ENCODE assay signal across 9 cellular contexts in the genomic region with DNA sequence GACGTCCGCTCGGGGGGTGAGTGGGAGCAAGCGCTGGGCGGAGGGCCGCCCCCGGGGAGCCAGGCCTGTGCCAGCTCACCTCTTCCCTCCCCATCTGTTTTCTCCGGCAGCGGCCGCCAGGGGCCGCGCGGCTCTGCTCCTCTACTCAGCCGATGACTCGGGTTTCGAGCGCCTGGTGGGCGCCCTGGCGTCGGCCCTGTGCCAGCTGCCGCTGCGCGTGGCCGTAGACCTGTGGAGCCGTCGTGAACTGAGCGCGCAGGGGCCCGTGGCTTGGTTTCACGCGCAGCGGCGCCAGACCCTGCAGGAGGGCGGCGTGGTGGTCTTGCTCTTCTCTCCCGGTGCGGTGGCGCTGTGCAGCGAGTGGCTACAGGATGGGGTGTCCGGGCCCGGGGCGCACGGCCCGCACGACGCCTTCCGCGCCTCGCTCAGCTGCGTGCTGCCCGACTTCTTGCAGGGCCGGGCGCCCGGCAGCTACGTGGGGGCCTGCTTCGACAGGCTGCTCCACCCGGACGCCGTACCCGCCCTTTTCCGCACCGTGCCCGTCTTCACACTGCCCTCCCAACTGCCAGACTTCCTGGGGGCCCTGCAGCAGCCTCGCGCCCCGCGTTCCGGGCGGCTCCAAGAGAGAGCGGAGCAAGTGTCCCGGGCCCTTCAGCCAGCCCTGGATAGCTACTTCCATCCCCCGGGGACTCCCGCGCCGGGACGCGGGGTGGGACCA. TPM values are rescaled to one million over a fixed set of nuclear protein-coding genes. Genes with fewer than 3 reads are reported as not detected.
DNase-seq lines count a peak whose midpoint lies in the region; ATAC-seq, FAIRE-seq and TF ChIP-seq lines count a peak whose summit lies in the region.
"Had no signal": no experiment of that assay in that cellular context is flagged by ENCODE, and none has a peak within 500 bp of the region (broad histone marks: within the 10 kb centered on the region; RNA-seq: fewer than 3 reads in every experiment).

No MANE protein-coding gene starts in this region.

- CTCF ChIA-PET in H1 (lab: Charles Lee; ENCODE audit: partially characterized antibody) = interaction anchor here (0.7 to 7.5 kb wide), 29 partner anchors 9 to 133 kb away, joined by 3 to 86 read pairs (median 5); a partner anchor contains a TSS

- peak overlapping the region; percentile 77 to 90 for H3K4me2 ChIP-seq in H1 (ENCODE audit: insufficient read depth in 1 of 2, low read depth in 2 of 2, low read length in 2 of 2)

- WGBS in H1 (ENCODE audit: extremely low coverage in 1 of 2, insufficient coverage in 1 of 2, insufficient read length in 1 of 2, insufficient replicate concordance in 2 of 2, low coverage in 1 of 2, low lambda C conversion rate in 2 of 2, missing lambda C conversion rate in 1 of 2), 2 experiments = 2% methylated on average over 56 of the region's 77 CpGs; no CpG with 5 or more reads in 1 of the 2 experiments

- H2BK12ac ChIP-seq in H1 (ENCODE audit: low read depth, low read length) = peak overlapping the region; percentile 80; the same call in 1 of the 2 replicates

- H3K4me1 ChIP-seq in H1 (replicated peaks in 1 of 4; ENCODE audit: control insufficient read depth in 3 of 4, insufficient read depth in 4 of 4, low read length in 3 of 4) = peaks cover 0 to 10% (median 5%) of the 10 kb centered on the region in 4 experiments; a peak in 6 of 7 replicates

- peak overlapping the region; percentile 56 for H4K5ac ChIP-seq in H1 (ENCODE audit: insufficient read length, low read depth, low read length)

- peak; percentile 67 to 72 (median 68) for TF ChIP-seq CTCF in H1 (IDR thresholded peaks at IDR 0.05; ENCODE audit: control extremely low read depth in 1 of 3, insufficient read depth in 1 of 3, low read depth in 1 of 3, low read length in 3 of 3)

- peak overlapping the region; percentile 80 for H3K4ac ChIP-seq in H1 (replicated peaks; ENCODE audit: insufficient read length, low read depth, low read length)

- no peak overlapping the region for H3K23ac ChIP-seq in H1 (ENCODE audit: insufficient read length)

- DNase-seq in CD1c-positive myeloid dendritic cell (ENCODE audit: extremely low spot score) = peak; percentile 93
- DNase-seq in GM19238 (ENCODE audit: insufficient read length, low spot score) = peak; percentile 88
- DNase-seq in NCI-H82 (lab: John Stamatoyannopoulos, UW) = peak; percentile 85
- peak; percentile 59 to 81 for DNase-seq in activated CD8-positive, alpha-beta memory T cell treated with anti-CD3 and anti-CD28 coated beads for 1 hour (ENCODE audit: extremely low read depth in 1 of 2, low read depth in 1 of 2)
- peak in 1 of 2 experiments; percentile 91 for DNase-seq in H1 (ENCODE audit: low read depth in 1 of 2, low spot score in 2 of 2)
- peak; percentile 56 for DNase-seq in midbrain (lab: John Stamatoyannopoulos, UW)
- peak; percentile 85 to 88 for DNase-seq in stimulated activated CD8-positive, alpha-beta memory T cell treated with anti-CD3 and anti-CD28 coated beads, Interleukin-15, amount 100 ng/mL, for 48 hours (ENCODE audit: low read depth in 2 of 2)

- no peaks in the 10 kb centered on the region for H3K79me1 ChIP-seq in H1 (ENCODE audit: low read depth, low read length)

- no peak for TF ChIP-seq EP300 in H1 (IDR thresholded peaks at IDR 0.05; ENCODE audit: borderline replicate concordance in 1 of 2, low read depth in 2 of 2, low read length in 2 of 2)

- H2BK5ac ChIP-seq in H1 (ENCODE audit: low read depth, low read length) = peak overlapping the region; percentile 52

- peak overlapping the region; percentile 37 to 78 (median 68) for H3K4me3 ChIP-seq in H1 (ENCODE audit: extremely low read depth in 1 of 4, insufficient read depth in 2 of 4, low read depth in 3 of 4, low read length in 4 of 4)

- H3K9me3 ChIP-seq in H1 (ENCODE audit: insufficient read depth in 2 of 2, low read depth in 1 of 2, low read length in 1 of 2) = no peaks in the 10 kb centered on the region

- peak overlapping the region; percentile 97; the same call in 1 of the 2 replicates for H2BK15ac ChIP-seq in H1 (ENCODE audit: low read length)

- POLR2A ChIA-PET in H1 (lab: Charles Lee; ENCODE audit: partially characterized antibody) = interaction anchor here (0.5 to 5.9 kb wide), 19 partner anchors 9 to 140 kb away, joined by 3 to 43 read pairs (median 5); a partner anchor contains a TSS

- H3K27me3 ChIP-seq in H1 (replicated peaks in 1 of 4; ENCODE audit: control insufficient read depth in 3 of 4, extremely low read depth in 1 of 4, insufficient read depth in 3 of 4, low read length in 3 of 4) = peaks cover 0 to 3% (median 0%) of the 10 kb centered on the region in 4 experiments; a peak in 1 of 7 replicates

- TF ChIP-seq RAD21 in H1 (IDR thresholded peaks at IDR 0.05 in 1 of 2, conservative IDR thresholded peaks at IDR 0.05 in 1 of 2; ENCODE audit: low read depth in 2 of 2, low read length in 2 of 2) = peak; percentile 53 to 71

- H3K27ac ChIP-seq in H1 (ENCODE audit: low read depth, low read length) = no peak overlapping the region

- peak; percentile 41 for ATAC-seq in HG03378 (IDR thresholded peaks at IDR 0.05; ENCODE audit: unreplicated experiment)

- H2BK20ac ChIP-seq in H1 (ENCODE audit: low read length) = no peak overlapping the region

- no peak overlapping the region for H2BK120ac ChIP-seq in H1 (replicated peaks; ENCODE audit: low read depth, low read length)

- no peaks in the 10 kb centered on the region for H4K20me1 ChIP-seq in H1 (replicated peaks in 1 of 2; ENCODE audit: control insufficient read depth in 1 of 2, insufficient read depth in 2 of 2, low read length in 2 of 2)

- no peak overlapping the region for H3K56ac ChIP-seq in H1 (replicated peaks; ENCODE audit: insufficient read length, low read depth, low read length)

- H3K14ac ChIP-seq in H1 (ENCODE audit: insufficient read length) = no peak overlapping the region

- peak overlapping the region; percentile 99 for H4K8ac ChIP-seq in H1 (ENCODE audit: extremely low read depth, insufficient read depth, low read length)

- H4K91ac ChIP-seq in H1 (replicated peaks; ENCODE audit: insufficient read length, low read length) = peak overlapping the region; percentile 92

- H3K36me3 ChIP-seq in H1 (ENCODE audit: control insufficient read depth in 2 of 4, insufficient read depth in 4 of 4, low read length in 3 of 4) = no peaks in the 10 kb centered on the region

- peaks cover 13% of the 10 kb centered on the region; the same call in 1 of the 2 replicates for H3K23me2 ChIP-seq in H1 (ENCODE audit: low read depth, low read length)

- no peak overlapping the region for H2AK5ac ChIP-seq in H1 (ENCODE audit: low read depth, low read length)

- H3K79me2 ChIP-seq in H1 (ENCODE audit: control insufficient read depth in 1 of 2, insufficient read depth in 2 of 2, low read length in 2 of 2) = no peaks in the 10 kb centered on the region

- H3K9ac ChIP-seq in H1 (replicated peaks in 1 of 4; ENCODE audit: extremely low read depth in 1 of 4, low read depth in 3 of 4, low read length in 3 of 4) = peak overlapping the region; percentile 25 to 83 (median 58); a peak in 6 of 7 replicates

- peak in 1 of 2 experiments; percentile 22; a peak in 1 of 3 replicates for TF ChIP-seq POLR2A in H1 (IDR thresholded peaks at IDR 0.05; ENCODE audit: control extremely low read depth in 1 of 2, low read depth in 2 of 2, low read length in 2 of 2)

- peak overlapping the region; percentile 96 for H3K18ac ChIP-seq in H1 (ENCODE audit: extremely low read depth, low read length)

- FAIRE-seq in H1 (lab: Jason Lieb, UNC) = no peak
- FAIRE-seq: frontal cortex had no signal

- H2AFZ ChIP-seq in H1 (ENCODE audit: low read length) = 0 out of 2 replicates have a peak overlapping the region, but pooled peaks have one; percentile 49

RNA-seq across cellular contexts. Expression of a gene that starts 0.6 kb away (rescaled TPM):
- total RNA-seq in H1 (2021; fragmentation: NEBNext Ultra II Directional; extraction: Animal tissue kit (Norgen Biotek cat#: 25700)) = 12.4 and 12.9 TPM in 2 replicates
- polyA plus RNA-seq in H1 (2011; rRNA removed) = 15.1 and 19.1 TPM in 2 replicates
- polyA plus RNA-seq in H1 (2011; cell fraction: cytosol; rRNA removed) = 24.7 TPM
- 41.4 TPM for polyA plus RNA-seq in H1 (2011; cell fraction: nucleus; rRNA removed)
- polyA plus RNA-seq in H1 (2012, experiment 1 of 2) = 13.2 to 19.2 TPM (median 18.5 TPM) in 4 replicates
- 11.6 TPM for polyA plus RNA-seq in H1 (2012, experiment 2 of 2)
- 10.6 TPM for polyA plus RNA-seq in H1 (2013, experiment 1 of 2)
- 9.0 TPM for polyA plus RNA-seq in H1 (2013, experiment 2 of 2)
- 8.6 and 8.9 TPM in 2 replicates for polyA minus RNA-seq in H1 (2011; rRNA and poly(A)+ RNA removed)
- polyA minus RNA-seq in H1 (2011; cell fraction: cytosol; rRNA and poly(A)+ RNA removed) = 6.2 TPM
- polyA minus RNA-seq in H1 (2011; cell fraction: nucleus; rRNA and poly(A)+ RNA removed) = 9.6 TPM

RNA-seq across cellular contexts. Expression of a gene that starts 16.1 kb away (rescaled TPM):
- total RNA-seq in H1 (2021; fragmentation: NEBNext Ultra II Directional; extraction: Animal tissue kit (Norgen Biotek cat#: 25700)) = 9.1 and 11.8 TPM in 2 replicates
- polyA plus RNA-seq in H1 (2011; rRNA removed) = 13.0 and 15.4 TPM in 2 replicates
- 12.8 TPM for polyA plus RNA-seq in H1 (2011; cell fraction: cytosol; rRNA removed)
- 46.4 TPM for polyA plus RNA-seq in H1 (2011; cell fraction: nucleus; rRNA removed)
- polyA plus RNA-seq in H1 (2012, experiment 1 of 2) = 8.9 to 12.4 TPM (median 11.2 TPM) in 4 replicates
- 11.1 TPM for polyA plus RNA-seq in H1 (2012, experiment 2 of 2)
- polyA plus RNA-seq in H1 (2013, experiment 1 of 2) = 11.0 TPM
- polyA plus RNA-seq in H1 (2013, experiment 2 of 2) = 10.3 TPM
- 7.5 and 7.8 TPM in 2 replicates for polyA minus RNA-seq in H1 (2011; rRNA and poly(A)+ RNA removed)
- polyA minus RNA-seq in H1 (2011; cell fraction: cytosol; rRNA and poly(A)+ RNA removed) = 7.0 TPM
- polyA minus RNA-seq in H1 (2011; cell fraction: nucleus; rRNA and poly(A)+ RNA removed) = 12.9 TPM

RNA-seq across cellular contexts. Expression of a gene that starts 19.2 kb away (rescaled TPM):
- total RNA-seq in H1 (2021; fragmentation: NEBNext Ultra II Directional; extraction: Animal tissue kit (Norgen Biotek cat#: 25700)) = 8.4 and 9.2 TPM in 2 replicates
- polyA plus RNA-seq in H1 (2011; rRNA removed) = 9.0 and 10.0 TPM in 2 replicates
- polyA plus RNA-seq in H1 (2011; cell fraction: cytosol; rRNA removed) = 8.0 TPM
- polyA plus RNA-seq in H1 (2011; cell fraction: nucleus; rRNA removed) = 16.5 TPM
- 3.3 to 7.9 TPM (median 6.0 TPM) in 4 replicates for polyA plus RNA-seq in H1 (2012, experiment 1 of 2)
- 5.7 TPM for polyA plus RNA-seq in H1 (2012, experiment 2 of 2)
- polyA plus RNA-seq in H1 (2013, experiment 1 of 2) = 9.2 TPM
- 7.5 TPM for polyA plus RNA-seq in H1 (2013, experiment 2 of 2)
- polyA minus RNA-seq in H1 (2011; rRNA and poly(A)+ RNA removed) = 18.5 and 23.8 TPM in 2 replicates
- 7.2 TPM for polyA minus RNA-seq in H1 (2011; cell fraction: cytosol; rRNA and poly(A)+ RNA removed)
- polyA minus RNA-seq in H1 (2011; cell fraction: nucleus; rRNA and poly(A)+ RNA removed) = 29.8 TPM

RNA-seq across cellular contexts. Expression of a gene that starts 30.4 kb away (rescaled TPM):
- 4.4 and 4.9 TPM in 2 replicates for total RNA-seq in H1 (2021; fragmentation: NEBNext Ultra II Directional; extraction: Animal tissue kit (Norgen Biotek cat#: 25700))
- polyA plus RNA-seq in H1 (2011; rRNA removed) = 3.4 and 3.8 TPM in 2 replicates
- polyA plus RNA-seq in H1 (2011; cell fraction: cytosol; rRNA removed) = 4.0 TPM
- 13.4 TPM for polyA plus RNA-seq in H1 (2011; cell fraction: nucleus; rRNA removed)
- 1.9 to 3.6 TPM (median 3.2 TPM) in 4 replicates for polyA plus RNA-seq in H1 (2012, experiment 1 of 2)
- polyA plus RNA-seq in H1 (2012, experiment 2 of 2) = 2.1 TPM
- polyA plus RNA-seq in H1 (2013, experiment 1 of 2) = 4.8 TPM
- 4.4 TPM for polyA plus RNA-seq in H1 (2013, experiment 2 of 2)
- polyA minus RNA-seq in H1 (2011; rRNA and poly(A)+ RNA removed) = 1.6 and 2.0 TPM in 2 replicates
- polyA minus RNA-seq in H1 (2011; cell fraction: cytosol; rRNA and poly(A)+ RNA removed) = 1.2 TPM
- polyA minus RNA-seq in H1 (2011; cell fraction: nucleus; rRNA and poly(A)+ RNA removed) = 4.7 TPM

RNA-seq across cellular contexts. Expression of a gene that starts 42.6 kb away (rescaled TPM):
- total RNA-seq in H1 (2021; fragmentation: NEBNext Ultra II Directional; extraction: Animal tissue kit (Norgen Biotek cat#: 25700)) = 26.8 and 26.9 TPM in 2 replicates
- polyA plus RNA-seq in H1 (2011; rRNA removed) = 42.9 and 51.6 TPM in 2 replicates
- 31.9 TPM for polyA plus RNA-seq in H1 (2011; cell fraction: cytosol; rRNA removed)
- polyA plus RNA-seq in H1 (2011; cell fraction: nucleus; rRNA removed) = 23.5 TPM
- polyA plus RNA-seq in H1 (2012, experiment 1 of 2) = 22.1 to 34.0 TPM (median 32.3 TPM) in 4 replicates
- polyA plus RNA-seq in H1 (2012, experiment 2 of 2) = 36.1 TPM
- polyA plus RNA-seq in H1 (2013, experiment 1 of 2) = 24.1 TPM
- polyA plus RNA-seq in H1 (2013, experiment 2 of 2) = 28.1 TPM
- polyA minus RNA-seq in H1 (2011; rRNA and poly(A)+ RNA removed) = 46.3 and 49.0 TPM in 2 replicates
- polyA minus RNA-seq in H1 (2011; cell fraction: cytosol; rRNA and poly(A)+ RNA removed) = 18.8 TPM
- polyA minus RNA-seq in H1 (2011; cell fraction: nucleus; rRNA and poly(A)+ RNA removed) = 17.8 TPM
